In the genomic region with DNA sequence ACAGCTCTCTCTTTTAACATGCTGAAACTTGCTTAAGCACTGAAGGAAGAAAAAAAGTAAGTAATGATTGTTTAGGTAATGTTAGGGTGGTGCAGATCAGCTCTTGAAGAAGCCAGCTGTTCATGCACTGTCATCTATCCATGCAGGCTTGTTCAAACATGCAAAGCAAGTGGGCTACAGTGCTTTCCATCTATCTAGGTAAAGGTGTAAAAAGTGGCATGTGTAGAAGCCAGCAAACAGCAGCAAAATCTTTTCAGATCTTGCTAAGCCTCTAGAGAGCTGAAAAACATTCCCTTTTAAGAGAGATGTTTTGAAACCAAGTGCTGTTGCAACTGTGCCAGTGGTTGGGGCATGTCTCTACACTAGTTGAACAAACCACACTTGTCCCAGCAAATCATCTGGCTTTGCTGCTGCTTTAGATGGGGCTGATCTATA, we compare ENCODE assay signal across 11 cellular contexts.
A peak's percentile ranks its signal among the peaks of the same experiment; 100 is the strongest.
DNase-seq lines count a peak whose midpoint lies in the region; ATAC-seq and TF ChIP-seq lines count a peak whose summit lies in the region.
"Had no signal": no experiment of that assay in that cellular context is flagged by ENCODE, and none has a peak within 500 bp of the region (broad histone marks: within the 10 kb centered on the region; RNA-seq: fewer than 3 reads in every experiment).

No MANE protein-coding gene starts in this region.

- no peak for TF ChIP-seq EP300 in transverse colon (IDR thresholded peaks at IDR 0.05; ENCODE audit: low read depth)

- H3K4me1 ChIP-seq in esophagus (ENCODE audit: control insufficient read depth in 2 of 2, insufficient read depth in 2 of 2, low read length in 1 of 2): peaks cover 0 to 2% of the 10 kb centered on the region in 2 donors
- peaks cover 0 to 10% (median 2%) of the 10 kb centered on the region in 4 donors for H3K4me1 ChIP-seq in transverse colon

- TF ChIP-seq POLR2A in transverse colon (IDR thresholded peaks at IDR 0.05): no peak

- no peak overlapping the region for H3K27ac Mint-ChIP-seq in activated CD4-positive, alpha-beta T cell treated with anti-CD3 and anti-CD28 coated beads for 36 hours
- H3K27ac Mint-ChIP-seq: dendritic cell treated with granulocyte-macrophage colony-stimulating factor and Interleukin-4, amounts not matched to agents 40 ng/mL and 50 ng/mL, for 4 days had no signal

- in situ Hi-C loops in transverse colon (cut with MboI; ENCODE audit: low pct_ligation_motif_present in 1 of 4, low pct_unique_long_range_greater_than_20kb in 1 of 4, low sequenced_read_pairs in 3 of 4): no loop called here

- intact Hi-C loops in transverse colon (cut with DNase I; ENCODE audit: low total_unique reads): no loop called here
- intact Hi-C loops in activated CD4-positive, alpha-beta T cell treated with anti-CD3 and anti-CD28 coated beads for 36 hours (cut with DNase I, micrococcal nuclease): no loop called here

- H3K27me3 ChIP-seq in esophagus (ENCODE audit: control insufficient read depth in 1 of 2, insufficient read depth in 2 of 2, low read length in 2 of 2): no peaks in the 10 kb centered on the region
- H3K27me3 ChIP-seq in transverse colon: no peaks in the 10 kb centered on the region

- CTCF ChIA-PET in activated CD4-positive, alpha-beta T cell treated with anti-CD3 and anti-CD28 coated beads for 36 hours (lab: Charles Lee): no interaction called here

- H3K4me3 ChIP-seq in esophagus (ENCODE audit: low read depth in 1 of 2, low read length in 2 of 2) (no peak overlapping the region), transverse colon (no peak overlapping the region)

- POLR2A ChIA-PET in activated CD4-positive, alpha-beta T cell treated with anti-CD3 and anti-CD28 coated beads for 36 hours (lab: Charles Lee): no interaction called here

- no peaks in the 10 kb centered on the region for H3K9me3 ChIP-seq in esophagus (ENCODE audit: control insufficient read depth in 2 of 2, insufficient read depth in 1 of 2, low read depth in 1 of 2, low read length in 1 of 2)
- H3K9me3 ChIP-seq in transverse colon: no peaks in the 10 kb centered on the region

- no peak for TF ChIP-seq CTCF in transverse colon (IDR thresholded peaks at IDR 0.05)

- H3K4me1 Mint-ChIP-seq in activated CD4-positive, alpha-beta T cell treated with anti-CD3 and anti-CD28 coated beads for 36 hours: no peaks in the 10 kb centered on the region

- DNase-seq in transverse colon: no peak
- no peak for DNase-seq in activated CD4-positive, alpha-beta T cell treated with anti-CD3 and anti-CD28 coated beads for 36 hours
- no peak for DNase-seq in NCI-H446 (lab: John Stamatoyannopoulos, UW)
- no peak for DNase-seq in stimulated activated naive CD4-positive, alpha-beta T cell (lab: John Stamatoyannopoulos, UW)
- DNase-seq: PC-3, substantia nigra had no signal

- no peaks in the 10 kb centered on the region for H3K9me3 Mint-ChIP-seq in activated CD4-positive, alpha-beta T cell treated with anti-CD3 and anti-CD28 coated beads for 36 hours (ENCODE audit: low read depth)
- H3K9me3 Mint-ChIP-seq: dendritic cell treated with granulocyte-macrophage colony-stimulating factor and Interleukin-4, amounts not matched to agents 40 ng/mL and 50 ng/mL, for 4 days had no signal

- no peaks in the 10 kb centered on the region for H3K36me3 Mint-ChIP-seq in activated CD4-positive, alpha-beta T cell treated with anti-CD3 and anti-CD28 coated beads for 36 hours (ENCODE audit: low read depth)

- no peak overlapping the region for H3K4me3 Mint-ChIP-seq in activated CD4-positive, alpha-beta T cell treated with anti-CD3 and anti-CD28 coated beads for 36 hours
- H3K4me3 Mint-ChIP-seq: dendritic cell treated with granulocyte-macrophage colony-stimulating factor and Interleukin-4, amounts not matched to agents 40 ng/mL and 50 ng/mL, for 4 days had no signal

- H3K27me3 Mint-ChIP-seq in activated CD4-positive, alpha-beta T cell treated with anti-CD3 and anti-CD28 coated beads for 36 hours: peaks cover 3% of the 10 kb centered on the region
- H3K27me3 Mint-ChIP-seq: dendritic cell treated with granulocyte-macrophage colony-stimulating factor and Interleukin-4, amounts not matched to agents 40 ng/mL and 50 ng/mL, for 4 days had no signal

- H3K27ac ChIP-seq in esophagus (ENCODE audit: low read depth in 2 of 2, low read length in 1 of 2) (peak overlapping the region; percentile 71 to 84), transverse colon (no peak overlapping the region)

- H3K36me3 ChIP-seq in esophagus (ENCODE audit: control insufficient read depth in 2 of 2, insufficient read depth in 2 of 2, low read length in 1 of 2) (no peaks in the 10 kb centered on the region), transverse colon (no peaks in the 10 kb centered on the region)

- ATAC-seq in GM18520 (IDR thresholded peaks at IDR 0.05; ENCODE audit: unreplicated experiment) (peak; percentile 72), GM21786 (IDR thresholded peaks at IDR 0.05; ENCODE audit: unreplicated experiment) (peak; percentile 81), HG03565 (IDR thresholded peaks at IDR 0.05; ENCODE audit: unreplicated experiment) (peak; percentile 69)
- ATAC-seq in activated CD4-positive, alpha-beta T cell treated with anti-CD3 and anti-CD28 coated beads for 36 hours: no peak

Comparison
In these comparisons a context has a peak if more than half of its experiments do, and no peak if none do; other contexts are left out.
1. H3K27ac ChIP-seq: peak in esophagus (2 of 2); none in transverse colon (0 of 4).